ENCODE assay signal across 9 cellular contexts in the genomic region with DNA sequence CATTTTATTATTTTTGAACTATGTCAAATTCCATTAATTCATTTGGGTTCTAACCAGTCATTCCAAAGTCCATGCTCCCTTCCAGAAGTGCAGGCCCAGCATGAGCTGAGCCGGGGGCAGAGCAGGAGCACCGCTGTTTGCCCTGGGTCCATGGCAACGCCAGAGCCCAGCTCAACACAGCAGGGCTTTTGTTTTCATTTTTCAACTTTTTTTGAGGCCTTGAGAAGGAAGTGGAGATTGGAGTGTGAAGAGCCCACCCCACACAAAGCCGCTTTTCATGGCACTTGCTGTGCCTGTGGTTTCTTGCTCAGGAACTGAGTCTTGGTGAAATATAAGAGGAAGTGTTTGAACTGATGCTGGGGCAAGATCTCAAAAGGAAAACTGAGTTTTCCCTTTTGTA. TPM values are rescaled to one million over a fixed set of nuclear protein-coding genes. Genes with fewer than 3 reads are reported as not detected.
DNase-seq lines count a peak whose midpoint lies in the region; ATAC-seq and TF ChIP-seq lines count a peak whose summit lies in the region.
"Had no signal": no experiment of that assay in that cellular context is flagged by ENCODE, and none has a peak within 500 bp of the region (broad histone marks: within the 10 kb centered on the region; RNA-seq: fewer than 3 reads in every experiment).

No MANE protein-coding gene starts in this region.

- TF ChIP-seq CTCF in right atrium auricular region (IDR thresholded peaks at IDR 0.05): no peak
- TF ChIP-seq CTCF in ascending aorta (IDR thresholded peaks at IDR 0.05): no peak
- no peak for TF ChIP-seq CTCF in lung (IDR thresholded peaks at IDR 0.05; ENCODE audit: control extremely low read depth, extremely low read depth)
- no peak for TF ChIP-seq CTCF in transverse colon (IDR thresholded peaks at IDR 0.05)

- DNase-seq in Right ventricle myocardium inferior (ENCODE audit: missing footprints) (peak; percentile 80), right atrium auricular region (ENCODE audit: low spot score) (no peak), ascending aorta (ENCODE audit: low spot score in 2 of 2) (peak in 1 of 2 donors; percentile 69), lung (ENCODE audit: low spot score) (no peak), transverse colon (peak; percentile 27), NCI-H2196 treated with DMSO at 0.1 percent for 48 hours (lab: John Stamatoyannopoulos, UW; ENCODE audit: unreplicated experiment) (no peak), SK-N-DZ (ENCODE audit: low spot score) (no peak), HUDEP-2 (lab: John Stamatoyannopoulos, UW; ENCODE audit: unreplicated experiment in 76 of 76) (no peak)

- H3K27ac ChIP-seq in right atrium auricular region (peak overlapping the region in 1 of 2 donors; percentile 45), ascending aorta (peak overlapping the region; percentile 69 to 75), lung (ENCODE audit: low read depth in 1 of 2, low read length in 1 of 2) (no peak overlapping the region), transverse colon (peak overlapping the region; percentile 32 to 68 (median 60))

- no peak for TF ChIP-seq POLR2A in transverse colon (IDR thresholded peaks at IDR 0.05)

- H3K9me3 ChIP-seq in right atrium auricular region (peaks cover 0 to 20% of the 10 kb centered on the region in 2 donors), ascending aorta (peaks cover 0 to 6% of the 10 kb centered on the region in 2 donors), lung (ENCODE audit: control insufficient read depth in 2 of 2, insufficient read depth in 1 of 2, low read length in 1 of 2) (peaks cover 5 to 17% of the 10 kb centered on the region in 2 donors), transverse colon (peaks cover 0 to 13% of the 10 kb centered on the region in 2 donors)

- intact Hi-C loops in Right ventricle myocardium inferior (cut with DNase I): no loop called here
- intact Hi-C loops in ascending aorta (cut with DNase I): no loop called here
- intact Hi-C loops in transverse colon (cut with DNase I; ENCODE audit: low total_unique reads): no loop called here

- no peaks in the 10 kb centered on the region for H3K27me3 ChIP-seq in right atrium auricular region
- no peaks in the 10 kb centered on the region for H3K27me3 ChIP-seq in ascending aorta
- H3K27me3 ChIP-seq in lung (ENCODE audit: control insufficient read depth, insufficient read depth): no peaks in the 10 kb centered on the region
- no peaks in the 10 kb centered on the region for H3K27me3 ChIP-seq in transverse colon

- WGBS in lung, 2 donors: 20 to 52% methylated on average over 4 of the region's 4 CpGs
- WGBS in transverse colon (ENCODE audit: low coverage in 1 of 2), 2 donors: 69 to 74% methylated on average over 4 of the region's 4 CpGs

- TF ChIP-seq EP300 in transverse colon (IDR thresholded peaks at IDR 0.05; ENCODE audit: low read depth): no peak

- no peaks in the 10 kb centered on the region for H3K4me1 ChIP-seq in right atrium auricular region
- peaks cover 8% of the 10 kb centered on the region in 2 donors for H3K4me1 ChIP-seq in ascending aorta
- peaks cover 0 to 2% of the 10 kb centered on the region in 2 donors for H3K4me1 ChIP-seq in lung (ENCODE audit: control insufficient read depth in 2 of 2, insufficient read depth in 2 of 2, low read length in 2 of 2)
- peaks cover 0 to 17% (median 0%) of the 10 kb centered on the region in 4 donors for H3K4me1 ChIP-seq in transverse colon

- H3K4me3 ChIP-seq in right atrium auricular region (no peak overlapping the region), ascending aorta (peak overlapping the region in 1 of 2 donors; percentile 12), lung (no peak overlapping the region), transverse colon (no peak overlapping the region)

- ATAC-seq in Right ventricle myocardium inferior (peak; percentile 85), lung (ENCODE audit: insufficient read depth, low FRiP score) (peak; percentile 55)

- no peaks in the 10 kb centered on the region for H3K36me3 ChIP-seq in right atrium auricular region
- H3K36me3 ChIP-seq in ascending aorta: no peaks in the 10 kb centered on the region
- H3K36me3 ChIP-seq in lung (ENCODE audit: control insufficient read depth in 2 of 2, insufficient read depth in 2 of 2, low read length in 2 of 2): no peaks in the 10 kb centered on the region
- H3K36me3 ChIP-seq in transverse colon: no peaks in the 10 kb centered on the region

- in situ Hi-C loops in transverse colon (cut with MboI; ENCODE audit: low pct_ligation_motif_present in 1 of 4, low pct_unique_long_range_greater_than_20kb in 1 of 4, low sequenced_read_pairs in 3 of 4): no loop called here

RNA-seq across cellular contexts. Expression of gene PRMT2, which starts 13.2 kb away (rescaled TPM):
- total RNA-seq in Right ventricle myocardium inferior (57.8 TPM), right atrium auricular region (10 to 100 TPM; 36.7 to 60.5 TPM), ascending aorta (23.3 TPM), lung (100 to 1,000 TPM in 1 of 2 donors, 10 to 100 TPM in 1; 93.8 to 114 TPM), transverse colon (100 to 1,000 TPM in 2 of 4 donors, 10 to 100 TPM in 2; 80.4 to 112 (median 96.2) TPM)
- 10 to 100 TPM; 58.2 to 87.8 TPM for polyA plus RNA-seq in lung
- polyA plus RNA-seq in SK-N-DZ (2014; cell fraction: cytosol; rRNA removed): 67.4 and 72.7 TPM in 2 replicates
- 64.4 and 68.6 TPM in 2 replicates for polyA plus RNA-seq in SK-N-DZ (2014; cell fraction: nucleus; rRNA removed)

RNA-seq across cellular contexts. Expression of gene S100B, which starts 17.3 kb away (rescaled TPM):
- total RNA-seq in Right ventricle myocardium inferior (8.3 TPM), right atrium auricular region (1 to 10 TPM; 4.5 to 5.8 TPM), ascending aorta (0.53 TPM), lung (1 to 10 TPM; 3.2 to 5.6 TPM), transverse colon (10 to 100 TPM; 10.6 to 37.2 (median 23.2) TPM)
- 1 to 10 TPM; 5.2 to 6.0 TPM for polyA plus RNA-seq in lung
- polyA plus RNA-seq in SK-N-DZ (2014; cell fraction: cytosol; rRNA removed): 0.16 TPM in 1 of 2 replicates, not detected in the other
- not detected in 2 replicates for polyA plus RNA-seq in SK-N-DZ (2014; cell fraction: nucleus; rRNA removed)
- total RNA-seq: epithelial cell of proximal tubule had no signal

Comparison
In these comparisons a context has a peak if more than half of its experiments do, and no peak if none do; other contexts are left out.
1. DNase-seq: peak in Right ventricle myocardium inferior (single experiment) and transverse colon (single experiment); none in right atrium auricular region (single experiment), lung (single experiment), NCI-H2196 treated with DMSO at 0.1 percent for 48 hours (single experiment), SK-N-DZ (single experiment) and HUDEP-2 (0 of 76).
2. H3K27ac ChIP-seq: peak in ascending aorta (2 of 2) and transverse colon (4 of 4); none in lung (0 of 2).